In the genomic region with DNA sequence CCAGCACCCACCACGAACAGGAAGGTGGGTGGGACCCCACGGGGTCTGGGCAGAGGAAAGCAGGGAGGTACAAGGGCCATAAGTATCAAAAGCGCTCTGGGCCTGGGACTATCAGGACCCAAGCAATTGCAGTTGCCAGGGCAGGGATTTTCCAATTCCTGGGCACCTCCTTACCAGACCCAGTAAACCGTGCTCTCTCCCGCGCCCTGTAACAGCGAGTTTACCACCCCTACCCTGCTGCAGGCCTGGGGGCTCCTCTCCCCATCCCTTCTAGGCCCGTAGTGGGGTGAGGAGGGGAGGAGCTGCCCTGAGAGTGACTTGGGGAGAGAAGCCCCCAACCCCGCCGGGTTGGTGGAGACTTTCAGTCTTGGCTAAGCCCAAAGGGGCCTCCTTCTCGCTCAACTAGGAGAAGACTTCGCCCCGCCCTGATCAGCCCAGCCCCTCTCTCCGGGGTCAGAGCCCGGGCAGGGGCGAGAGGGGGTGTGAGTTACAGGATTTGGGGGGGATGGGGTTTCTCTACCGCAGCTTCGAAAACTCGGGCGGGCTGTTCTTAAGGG, we compare ENCODE assay signal across 20 cellular contexts. TPM values are rescaled to one million over a fixed set of nuclear protein-coding genes. Genes with fewer than 3 reads are reported as not detected.
DNase-seq lines count a peak whose midpoint lies in the region; ATAC-seq and TF ChIP-seq lines count a peak whose summit lies in the region.
"Had no signal": no experiment of that assay in that cellular context is flagged by ENCODE, and none has a peak within 500 bp of the region (broad histone marks: within the 10 kb centered on the region; RNA-seq: fewer than 3 reads in every experiment).

No MANE protein-coding gene starts in this region.

- H3K27ac Mint-ChIP-seq in stimulated activated naive CD8-positive, alpha-beta T cell treated with anti-CD3 and anti-CD28 coated beads, Interleukin-15, amount 100 ng/mL, for 72 hours, result no peak overlapping the region

- H3K4me3 ChIP-seq in iPS-18c (ENCODE audit: insufficient read depth, low read depth, low read length) (peak overlapping the region; percentile 41), vagina (no peak overlapping the region)
- H3K4me3 ChIP-seq in effector memory CD4-positive, alpha-beta T cell (ENCODE audit: insufficient read depth, low read depth, low read length, poor library complexity, severe bottlenecking), result no peak overlapping the region
- H3K4me3 ChIP-seq: colonic mucosa, SJSA1 had no signal

- no peak overlapping the region for H3K4me3 Mint-ChIP-seq in stimulated activated naive CD8-positive, alpha-beta T cell treated with anti-CD3 and anti-CD28 coated beads, Interleukin-15, amount 100 ng/mL, for 72 hours

- H3K36me3 ChIP-seq in vagina, result no peaks in the 10 kb centered on the region
- H3K36me3 ChIP-seq in effector memory CD4-positive, alpha-beta T cell (ENCODE audit: control insufficient read depth, insufficient read depth, low read length), result no peaks in the 10 kb centered on the region
- H3K36me3 ChIP-seq: colonic mucosa, SJSA1 had no signal

- intact Hi-C loops in vagina (cut with DNase I), result no loop called here

- peak; percentile 41 for ATAC-seq in stimulated activated naive CD8-positive, alpha-beta T cell treated with anti-CD3 and anti-CD28 coated beads, Interleukin-15, amount 100 ng/mL, for 72 hours
- ATAC-seq in stimulated activated naive CD8-positive, alpha-beta T cell treated with anti-CD3 and anti-CD28 coated beads, Interleukin-15, Interleukin-2, amounts not matched to agents 100 U/mL and 50 U/mL, for 24 hours, result no peak

- H3K27me3 Mint-ChIP-seq in stimulated activated naive CD8-positive, alpha-beta T cell treated with anti-CD3 and anti-CD28 coated beads, Interleukin-15, amount 100 ng/mL, for 72 hours, result peaks cover 99% of the 10 kb centered on the region

- H3K27me3 ChIP-seq in vagina, result peaks cover 60% of the 10 kb centered on the region
- H3K27me3 ChIP-seq in effector memory CD4-positive, alpha-beta T cell (replicated peaks; ENCODE audit: control insufficient read depth, insufficient read depth, low read length, poor library complexity, severe bottlenecking), result peaks cover 94% of the 10 kb centered on the region
- H3K27me3 ChIP-seq: SJSA1 had no signal

- no peak for TF ChIP-seq POLR2A in vagina (IDR thresholded peaks at IDR 0.05)

- H3K9me3 Mint-ChIP-seq in stimulated activated naive CD8-positive, alpha-beta T cell treated with anti-CD3 and anti-CD28 coated beads, Interleukin-15, amount 100 ng/mL, for 72 hours, result peaks cover 0 to 7% of the 10 kb centered on the region in 2 donors

- H3K9me3 ChIP-seq in iPS-18c (ENCODE audit: control insufficient read depth, insufficient read depth, low read length) (no peaks in the 10 kb centered on the region), vagina (no peaks in the 10 kb centered on the region)
- no peaks in the 10 kb centered on the region for H3K9me3 ChIP-seq in effector memory CD4-positive, alpha-beta T cell (ENCODE audit: control insufficient read depth, low read length)
- H3K9me3 ChIP-seq: colonic mucosa, SJSA1 had no signal

- TF ChIP-seq CTCF in vagina (IDR thresholded peaks at IDR 0.05), result no peak

- H3K27ac ChIP-seq in caudate nucleus (ENCODE audit: low read depth, low read length) (peak overlapping the region; percentile 44), vagina (no peak overlapping the region)
- H3K27ac ChIP-seq in effector memory CD4-positive, alpha-beta T cell (ENCODE audit: insufficient read depth, low read length, poor library complexity, severe bottlenecking), result no peak overlapping the region
- H3K27ac ChIP-seq: colonic mucosa, epithelial cell of prostate, SJSA1 had no signal

- H3K4me1 ChIP-seq in vagina, result peaks cover 32% of the 10 kb centered on the region
- H3K4me1 ChIP-seq in effector memory CD4-positive, alpha-beta T cell (ENCODE audit: control insufficient read depth, insufficient read depth, low read length, poor library complexity, severe bottlenecking), result peaks cover 39% of the 10 kb centered on the region

- DNase-seq in stimulated activated naive CD8-positive, alpha-beta T cell treated with anti-CD3 and anti-CD28 coated beads, Interleukin-15, amount 100 ng/mL, for 72 hours, result no peak
- DNase-seq in stimulated activated naive CD8-positive, alpha-beta T cell treated with anti-CD3 and anti-CD28 coated beads, Interleukin-15, Interleukin-2, amounts not matched to agents 100 U/mL and 50 U/mL, for 24 hours, result no peak
- DNase-seq in caudate nucleus (lab: John Stamatoyannopoulos, UW) (no peak), vagina (ENCODE audit: extremely low spot score in 2 of 2) (peak; percentile 49 to 72), A172 (ENCODE audit: low spot score) (no peak), AML-193 (lab: John Stamatoyannopoulos, UW) (no peak)
- no peak for DNase-seq in effector memory CD4-positive, alpha-beta T cell
- DNase-seq: activated CD4-positive, alpha-beta T cell treated with anti-CD3 and anti-CD28 coated beads for 48 hours; activated CD8-positive, alpha-beta memory T cell treated with anti-CD3 and anti-CD28 coated beads, Interleukin-2, amount 50 U/mL, for 4 hours; EL; NCI-H1436 treated with DMSO at 0.1 percent for 48 hours; NCI-H82; stimulated activated CD4-positive, alpha-beta T cell treated with anti-CD3 and anti-CD28 coated beads, Interleukin-1b, Interleukin-23, amount 100 ng/mL, for 48 hours had no signal

- H3K4me1 Mint-ChIP-seq in stimulated activated naive CD8-positive, alpha-beta T cell treated with anti-CD3 and anti-CD28 coated beads, Interleukin-15, amount 100 ng/mL, for 72 hours, result peaks cover 62% of the 10 kb centered on the region

RNA-seq across cellular contexts. Expression of gene PAX6, which starts 5.4 kb away (rescaled TPM):
- not detected for total RNA-seq in vagina
- total RNA-seq in A172 (2014; rRNA removed; shearing (Covaris generic)), result 0.14 and 2.3 TPM in 2 replicates
- total RNA-seq: liver, MCF 10A, osteocyte had no signal

Comparison
In these comparisons a context has a peak if more than half of its experiments do, and no peak if none do; other contexts are left out.
1. DNase-seq: peak in vagina (2 of 2); none in stimulated activated naive CD8-positive, alpha-beta T cell treated with anti-CD3 and anti-CD28 coated beads, Interleukin-15, amount 100 ng/mL, for 72 hours (0 of 2), stimulated activated naive CD8-positive, alpha-beta T cell treated with anti-CD3 and anti-CD28 coated beads, Interleukin-15, Interleukin-2, amounts not matched to agents 100 U/mL and 50 U/mL, for 24 hours (single experiment), caudate nucleus (0 of 61), A172 (single experiment), AML-193 (0 of 2) and effector memory CD4-positive, alpha-beta T cell (0 of 3).